ENCODE assay signal across 8 cellular contexts in the genomic region with DNA sequence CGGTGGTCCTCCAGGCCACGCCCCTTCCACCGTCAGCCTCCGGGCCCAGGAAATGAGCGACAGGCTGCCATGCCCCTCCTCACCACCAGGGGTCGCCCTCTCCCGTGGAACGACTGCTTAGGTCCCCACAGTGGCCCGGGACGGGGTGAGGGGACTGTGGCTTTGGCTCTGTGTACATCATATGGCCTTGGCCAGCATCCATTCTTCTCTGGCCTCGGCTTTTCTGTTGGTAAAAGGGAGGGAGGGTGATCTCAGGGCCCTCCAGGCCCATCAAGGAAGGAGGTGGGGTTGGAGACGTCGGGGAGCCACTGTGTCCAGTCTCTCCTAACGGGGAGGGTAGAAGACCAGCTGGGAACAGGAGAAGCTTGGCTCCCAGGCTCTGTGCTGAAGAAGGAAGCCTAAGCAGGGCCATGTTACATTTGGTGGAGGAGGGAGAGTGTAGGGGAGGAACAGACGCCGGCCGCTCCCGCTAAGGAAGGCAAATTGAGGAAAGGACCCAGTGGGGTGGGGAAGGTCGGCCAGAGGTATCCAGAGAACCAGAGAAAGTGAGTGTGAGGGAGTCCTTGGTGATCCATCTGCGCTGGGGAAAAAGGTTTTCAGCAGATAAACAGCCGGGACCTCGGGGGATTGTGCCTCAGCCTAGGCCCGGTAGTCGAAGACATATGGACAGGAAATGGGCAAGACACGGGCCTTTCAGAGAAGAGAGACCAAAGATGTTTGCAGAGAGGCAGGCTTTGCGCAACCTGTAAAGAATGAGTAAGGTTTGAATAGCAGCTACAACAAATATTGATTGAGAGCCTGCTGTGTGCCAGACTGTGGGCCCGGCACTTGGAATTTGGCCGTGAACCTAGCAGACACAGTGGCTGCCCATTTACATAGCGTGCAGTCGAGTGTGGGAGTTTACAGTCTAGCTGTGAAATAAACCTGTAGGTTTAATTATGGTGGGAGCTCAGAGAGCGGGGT. TPM values are rescaled to one million over a fixed set of nuclear protein-coding genes. Genes with fewer than 3 reads are reported as not detected.
DNase-seq lines count a peak whose midpoint lies in the region; ATAC-seq and TF ChIP-seq lines count a peak whose summit lies in the region.

No MANE protein-coding gene starts in this region.

- intact Hi-C loops in activated CD8-positive, alpha-beta T cell treated with anti-CD3 and anti-CD28 coated beads for 36 hours (cut with micrococcal nuclease) = loop anchor here (1.0 kb wide), 1 partner anchor 131 kb away; no protein-coding TSS in a partner anchor

- ATAC-seq in GM19324 (IDR thresholded peaks at IDR 0.05; ENCODE audit: low FRiP score, unreplicated experiment) = peak; percentile 60
- peak; percentile 64 for ATAC-seq in HG03520 (IDR thresholded peaks at IDR 0.05; ENCODE audit: unreplicated experiment)
- peak; percentile 74 for ATAC-seq in activated CD8-positive, alpha-beta T cell treated with anti-CD3 and anti-CD28 coated beads for 36 hours
- ATAC-seq in memory B cell (ENCODE audit: low read depth) = peak; percentile 70

- peaks cover 18% of the 10 kb centered on the region for H3K4me1 Mint-ChIP-seq in activated CD8-positive, alpha-beta T cell treated with anti-CD3 and anti-CD28 coated beads for 36 hours (ENCODE audit: low read depth)
- H3K4me1 Mint-ChIP-seq in memory B cell = peaks cover 13% of the 10 kb centered on the region

- peak overlapping the region; percentile 71 for H3K9ac ChIP-seq in BLaER1

- peak overlapping the region; percentile 73 for H3K27ac Mint-ChIP-seq in activated CD8-positive, alpha-beta T cell treated with anti-CD3 and anti-CD28 coated beads for 36 hours
- H3K27ac Mint-ChIP-seq in memory B cell = peak overlapping the region; percentile 28

- H3K4me3 Mint-ChIP-seq in activated CD8-positive, alpha-beta T cell treated with anti-CD3 and anti-CD28 coated beads for 36 hours = peak overlapping the region; percentile 31
- peak overlapping the region; percentile 68 for H3K4me3 Mint-ChIP-seq in memory B cell

- TF ChIP-seq CTCF in activated CD8-positive, alpha-beta T cell treated with anti-CD3 and anti-CD28 coated beads for 36 hours (IDR thresholded peaks at IDR 0.05) = peak; percentile 97

- H3K4me3 ChIP-seq in BLaER1 = peak overlapping the region; percentile 44; the same call in 1 of the 2 replicates

- H3K27ac ChIP-seq in BLaER1 = peak overlapping the region; percentile 95

- no peaks in the 10 kb centered on the region for H3K9me3 ChIP-seq in BLaER1

- H3K4me2 ChIP-seq in BLaER1 = peak overlapping the region; percentile 89

- no peaks in the 10 kb centered on the region for H3K27me3 Mint-ChIP-seq in activated CD8-positive, alpha-beta T cell treated with anti-CD3 and anti-CD28 coated beads for 36 hours
- H3K27me3 Mint-ChIP-seq in memory B cell = no peaks in the 10 kb centered on the region

- no peaks in the 10 kb centered on the region for H3K9me3 Mint-ChIP-seq in activated CD8-positive, alpha-beta T cell treated with anti-CD3 and anti-CD28 coated beads for 36 hours
- H3K9me3 Mint-ChIP-seq in memory B cell = no peaks in the 10 kb centered on the region

- peak; percentile 75 for DNase-seq in NCI-H748 (lab: John Stamatoyannopoulos, UW; ENCODE audit: unreplicated experiment)
- peak; percentile 95 for DNase-seq in activated CD8-positive, alpha-beta T cell treated with anti-CD3 and anti-CD28 coated beads for 36 hours
- peak; percentile 96 for DNase-seq in ecto neural progenitor cell (ENCODE audit: low spot score)
- DNase-seq in memory B cell (ENCODE audit: low spot score in 2 of 2) = peak; percentile 92 to 98
- peak; percentile 88 for DNase-seq in stimulated activated CD8-positive, alpha-beta memory T cell treated with anti-CD3 and anti-CD28 coated beads, Interleukin-15, amount 100 ng/mL, for 1 hour (ENCODE audit: low read depth)

- no peaks in the 10 kb centered on the region for H3K36me3 ChIP-seq in BLaER1

- CTCF ChIA-PET in activated CD8-positive, alpha-beta T cell treated with anti-CD3 and anti-CD28 coated beads for 36 hours (lab: Charles Lee) = interaction anchor here (0.6 to 5.3 kb wide), 26 partner anchors 8 to 287 kb away, joined by 3 to 221 read pairs (median 4); a partner anchor contains a TSS

- no peaks in the 10 kb centered on the region for H3K27me3 ChIP-seq in BLaER1

- H3K36me3 Mint-ChIP-seq in activated CD8-positive, alpha-beta T cell treated with anti-CD3 and anti-CD28 coated beads for 36 hours (ENCODE audit: low read depth) = no peaks in the 10 kb centered on the region
- no peaks in the 10 kb centered on the region for H3K36me3 Mint-ChIP-seq in memory B cell

- POLR2A ChIA-PET in activated CD8-positive, alpha-beta T cell treated with anti-CD3 and anti-CD28 coated beads for 36 hours (lab: Charles Lee) = interaction anchor here (0.6 to 15.2 kb wide), 7 partner anchors 8 to 140 kb away, joined by 3 to 331 read pairs (median 5); a partner anchor contains a TSS

- no peaks in the 10 kb centered on the region for H4K20me1 ChIP-seq in BLaER1

- peaks cover 69% of the 10 kb centered on the region for H3K4me1 ChIP-seq in BLaER1

RNA-seq across cellular contexts. Expression of a gene that starts 2.5 kb away (rescaled TPM):
- total RNA-seq in activated CD8-positive, alpha-beta T cell treated with anti-CD3 and anti-CD28 coated beads for 36 hours = under 1 TPM; 0.77 to 0.96 TPM

RNA-seq across cellular contexts. Expression of a gene that starts 10.9 kb away (rescaled TPM):
- 10 to 100 TPM; 18.7 to 19.3 TPM for total RNA-seq in activated CD8-positive, alpha-beta T cell treated with anti-CD3 and anti-CD28 coated beads for 36 hours

Comparison
In these comparisons a context has a peak if more than half of its experiments do, and no peak if none do; other contexts are left out.
1. Peak in every context shown above with its lines: DNase-seq, ATAC-seq, H3K4me3 ChIP-seq and H3K27ac ChIP-seq.